In genomic region chr11:58567889-58568512, GRCh38 we compare ENCODE assay signal across 8 cellular contexts. TPM values are rescaled to one million over a fixed set of nuclear protein-coding genes. Genes with fewer than 3 reads are reported as not detected.
A peak's percentile ranks its signal among the peaks of the same experiment; 100 is the strongest.
DNase-seq lines count a peak whose midpoint lies in the region; ATAC-seq and FAIRE-seq lines count a peak whose summit lies in the region.

No MANE protein-coding gene starts in this region.

- ATAC-seq in HG02981 (IDR thresholded peaks at IDR 0.05; ENCODE audit: unreplicated experiment), result peak; percentile 93
- ATAC-seq in activated CD4-positive, alpha-beta T cell treated with anti-CD3 and anti-CD28 coated beads for 36 hours, result peak; percentile 92
- ATAC-seq in stimulated activated memory B cell treated with anti-CD40 and anti-IgM and Interleukin-4, amounts not matched to agents 10 μg/mL and 1 μg/mL and 100 μg/mL, for 72 hours, result peak; percentile 82

- peaks cover 64% of the 10 kb centered on the region for H3K4me1 Mint-ChIP-seq in activated CD4-positive, alpha-beta T cell treated with anti-CD3 and anti-CD28 coated beads for 36 hours
- H3K4me1 Mint-ChIP-seq in stimulated activated memory B cell treated with anti-CD40 and anti-IgM and Interleukin-4, amounts not matched to agents 10 μg/mL and 1 μg/mL and 100 μg/mL, for 72 hours, result peaks cover 56% of the 10 kb centered on the region

- peak; percentile 72 for FAIRE-seq in GM18507 (lab: Jason Lieb, UNC)

- intact Hi-C loops in activated CD4-positive, alpha-beta T cell treated with anti-CD3 and anti-CD28 coated beads for 36 hours (cut with DNase I, micrococcal nuclease), result loop anchor here (1.0 to 2.0 kb wide), 3 partner anchors 63 to 221 kb away; no protein-coding TSS in a partner anchor

- POLR2A ChIA-PET in activated CD4-positive, alpha-beta T cell treated with anti-CD3 and anti-CD28 coated beads for 36 hours (lab: Charles Lee), result interaction anchor here (1.0 to 2.6 kb wide), 3 partner anchors 9 to 53 kb away, joined by 3 to 12 read pairs (median 3); no protein-coding TSS in a partner anchor

- CTCF ChIA-PET in activated CD4-positive, alpha-beta T cell treated with anti-CD3 and anti-CD28 coated beads for 36 hours (lab: Charles Lee), result interaction anchor here (0.6 to 5.0 kb wide), 46 partner anchors 9 to 767 kb away, joined by 3 to 89 read pairs (median 4); partner anchors contain the start of genes CNTF, FAM111A and LPXN

- H3K9me3 Mint-ChIP-seq in activated CD4-positive, alpha-beta T cell treated with anti-CD3 and anti-CD28 coated beads for 36 hours (ENCODE audit: low read depth), result no peaks in the 10 kb centered on the region
- H3K9me3 Mint-ChIP-seq in stimulated activated memory B cell treated with anti-CD40 and anti-IgM and Interleukin-4, amounts not matched to agents 10 μg/mL and 1 μg/mL and 100 μg/mL, for 72 hours, result no peaks in the 10 kb centered on the region

- H3K27me3 Mint-ChIP-seq in activated CD4-positive, alpha-beta T cell treated with anti-CD3 and anti-CD28 coated beads for 36 hours, result no peaks in the 10 kb centered on the region
- no peaks in the 10 kb centered on the region for H3K27me3 Mint-ChIP-seq in stimulated activated memory B cell treated with anti-CD40 and anti-IgM and Interleukin-4, amounts not matched to agents 10 μg/mL and 1 μg/mL and 100 μg/mL, for 72 hours

- peak; percentile 54 for DNase-seq in AG08395 (ENCODE audit: low spot score)
- DNase-seq in GM18507 (ENCODE audit: extremely low spot score, insufficient read length, low read depth), result no peak
- DNase-seq in NCI-H2107 treated with DMSO at 0.1 percent for 48 hours (lab: John Stamatoyannopoulos, UW; ENCODE audit: unreplicated experiment), result peak; percentile 27
- DNase-seq in activated CD4-positive, alpha-beta T cell treated with anti-CD3 and anti-CD28 coated beads for 36 hours, result peak; percentile 85
- peak; percentile 17 for DNase-seq in dedifferentiated amniotic fluid mesenchymal stem cell (ENCODE audit: extremely low spot score)
- peak; percentile 68 for DNase-seq in myocyte (ENCODE audit: low read depth)

- H3K36me3 Mint-ChIP-seq in activated CD4-positive, alpha-beta T cell treated with anti-CD3 and anti-CD28 coated beads for 36 hours (ENCODE audit: low read depth), result peaks cover 50% of the 10 kb centered on the region
- peaks cover 63% of the 10 kb centered on the region for H3K36me3 Mint-ChIP-seq in stimulated activated memory B cell treated with anti-CD40 and anti-IgM and Interleukin-4, amounts not matched to agents 10 μg/mL and 1 μg/mL and 100 μg/mL, for 72 hours

- peak overlapping the region; percentile 76 for H3K27ac Mint-ChIP-seq in activated CD4-positive, alpha-beta T cell treated with anti-CD3 and anti-CD28 coated beads for 36 hours
- peak overlapping the region; percentile 78 for H3K27ac Mint-ChIP-seq in stimulated activated memory B cell treated with anti-CD40 and anti-IgM and Interleukin-4, amounts not matched to agents 10 μg/mL and 1 μg/mL and 100 μg/mL, for 72 hours

- peak overlapping the region; percentile 32 for H3K4me3 Mint-ChIP-seq in activated CD4-positive, alpha-beta T cell treated with anti-CD3 and anti-CD28 coated beads for 36 hours
- no peak overlapping the region for H3K4me3 Mint-ChIP-seq in stimulated activated memory B cell treated with anti-CD40 and anti-IgM and Interleukin-4, amounts not matched to agents 10 μg/mL and 1 μg/mL and 100 μg/mL, for 72 hours

RNA-seq across cellular contexts. Expression of gene LPXN, which starts 7.7 kb away (rescaled TPM):
- 100 to 1,000 TPM; 110 to 163 TPM for total RNA-seq in activated CD4-positive, alpha-beta T cell treated with anti-CD3 and anti-CD28 coated beads for 36 hours
- total RNA-seq in myocyte, result 6.6 and 10.7 TPM in 2 replicates
- polyA plus RNA-seq in myocyte (2012), result 5.6 TPM

RNA-seq across cellular contexts. Expression of gene ZFP91, which starts 10.9 kb away (rescaled TPM):
- total RNA-seq in activated CD4-positive, alpha-beta T cell treated with anti-CD3 and anti-CD28 coated beads for 36 hours, result 10 to 100 TPM; 35.7 to 44.0 TPM
- total RNA-seq in myocyte, result 92.5 and 112 TPM in 2 replicates
- 38.7 TPM for polyA plus RNA-seq in myocyte (2012)

RNA-seq across cellular contexts. Expression of gene CNTF, which starts 54.5 kb away (rescaled TPM):
- 1 to 10 TPM; 1.6 to 3.4 TPM for total RNA-seq in activated CD4-positive, alpha-beta T cell treated with anti-CD3 and anti-CD28 coated beads for 36 hours
- total RNA-seq in myocyte, result 1.7 and 3.0 TPM in 2 replicates
- polyA plus RNA-seq in myocyte (2012), result 1.9 TPM
